Comparison of ENCODE assay signal across 27 cellular contexts in genomic region chr20:1674990-1675389, GRCh38. TPM values are rescaled to one million over a fixed set of nuclear protein-coding genes. Genes with fewer than 3 reads are reported as not detected.
A peak's percentile ranks its signal among the peaks of the same experiment; 100 is the strongest.
DNase-seq lines count a peak whose midpoint lies in the region; ATAC-seq, FAIRE-seq and TF ChIP-seq lines count a peak whose summit lies in the region.
"Had no signal": no experiment of that assay in that cellular context is flagged by ENCODE, and none has a peak within 500 bp of the region (broad histone marks: within the 10 kb centered on the region; RNA-seq: fewer than 3 reads in every experiment).

No MANE protein-coding gene starts in this region.

- DNase-seq in CD4-positive, CD25-positive, alpha-beta regulatory T cell = no peak
- DNase-seq in CD4-positive, alpha-beta T cell = no peak
- no peak for DNase-seq in activated T-helper 1 cell treated with anti-CD3 and anti-CD28 coated beads, Interleukin-12 subunit alpha, Interleukin-12 subunit beta, Interleukin-2, Interleukin-4 antibody, amounts not matched to agents 30 ng/mL and 10 ng/mL and 1 ng/mL, durations not matched to agents 14 hours and 24 hours and 36 hours (ENCODE audit: low spot score)
- DNase-seq in naive thymus-derived CD4-positive, alpha-beta T cell = no peak
- no peak for DNase-seq in HUDEP-2 (lab: John Stamatoyannopoulos, UW; ENCODE audit: unreplicated experiment in 76 of 76)
- DNase-seq in kidney = no peak
- DNase-seq: C1 segment of cervical spinal cord, colonic mucosa, foreskin fibroblast, heart right ventricle, KG1, lower lobe of right lung, MM.1S, NCI-H2081, NCI-H226, ovary, retina, SHP77 treated with DMSO at 0.1 percent for 48 hours, substantia nigra, upper lobe of right lung had no signal

- TF ChIP-seq CTCF in CD4-positive, alpha-beta T cell (IDR thresholded peaks at IDR 0.05) = no peak
- TF ChIP-seq CTCF in kidney (IDR thresholded peaks at IDR 0.05; ENCODE audit: borderline replicate concordance, extremely low read depth, insufficient read depth) = no peak

- CTCF ChIA-PET in CD4-positive, alpha-beta T cell (lab: Charles Lee) = interaction anchor here (1.1 to 1.6 kb wide), 2 partner anchors 20 to 60 kb away, joined by 3 to 5 read pairs; no protein-coding TSS in a partner anchor
- CTCF ChIA-PET in naive thymus-derived CD4-positive, alpha-beta T cell (lab: Charles Lee) = interaction anchor here (1.6 to 4.9 kb wide), 2 partner anchors 10 kb away, joined by 3 to 27 read pairs; no protein-coding TSS in a partner anchor

- peaks cover 47 to 99% (median 82%) of the 10 kb centered on the region in 4 donors for H3K4me1 Mint-ChIP-seq in CD4-positive, CD25-positive, alpha-beta regulatory T cell
- peaks cover 100% of the 10 kb centered on the region for H3K4me1 Mint-ChIP-seq in CD4-positive, alpha-beta T cell (ENCODE audit: low read depth)
- H3K4me1 Mint-ChIP-seq in activated T-helper 1 cell treated with anti-CD3 and anti-CD28 coated beads, Interleukin-12 subunit alpha, Interleukin-12 subunit beta, Interleukin-2, Interleukin-4 antibody, amounts not matched to agents 30 ng/mL and 10 ng/mL and 1 ng/mL, durations not matched to agents 14 hours and 24 hours and 36 hours (ENCODE audit: low read depth) = peaks cover 90% of the 10 kb centered on the region
- peaks cover 58 to 100% (median 98%) of the 10 kb centered on the region in 7 donors for H3K4me1 Mint-ChIP-seq in naive thymus-derived CD4-positive, alpha-beta T cell
- H3K4me1 Mint-ChIP-seq: nephron had no signal

- peaks cover 1% of the 10 kb centered on the region for H3K36me3 ChIP-seq in CD4-positive, CD25-positive, alpha-beta regulatory T cell (ENCODE audit: control insufficient read depth, insufficient read depth, low read length)
- H3K36me3 ChIP-seq in naive thymus-derived CD4-positive, alpha-beta T cell (ENCODE audit: control insufficient read depth in 2 of 3, insufficient read depth in 3 of 3, low read length in 3 of 3) = peaks cover 0 to 4% (median 0%) of the 10 kb centered on the region in 3 experiments
- no peaks in the 10 kb centered on the region for H3K36me3 ChIP-seq in kidney (ENCODE audit: control insufficient read depth in 1 of 2, insufficient read depth in 2 of 2, low read length in 2 of 2)
- H3K36me3 ChIP-seq: colonic mucosa, heart right ventricle, lower lobe of right lung, ovary, upper lobe of right lung had no signal

- H3K27me3 ChIP-seq in CD4-positive, CD25-positive, alpha-beta regulatory T cell (ENCODE audit: control insufficient read depth, insufficient read depth, low read length) = no peaks in the 10 kb centered on the region
- H3K27me3 ChIP-seq in CD4-positive, alpha-beta T cell (ENCODE audit: control insufficient read depth, insufficient read depth, low read length) = no peaks in the 10 kb centered on the region
- no peaks in the 10 kb centered on the region for H3K27me3 ChIP-seq in naive thymus-derived CD4-positive, alpha-beta T cell (ENCODE audit: control insufficient read depth in 2 of 2, insufficient read depth in 2 of 2, low read length in 2 of 2)
- H3K27me3 ChIP-seq: colonic mucosa, ovary had no signal

- peaks cover 45% of the 10 kb centered on the region for H3K36me3 Mint-ChIP-seq in CD4-positive, CD25-positive, alpha-beta regulatory T cell
- H3K36me3 Mint-ChIP-seq in CD4-positive, alpha-beta T cell (ENCODE audit: low read depth) = peaks cover 50% of the 10 kb centered on the region
- peaks cover 36% of the 10 kb centered on the region for H3K36me3 Mint-ChIP-seq in activated T-helper 1 cell treated with anti-CD3 and anti-CD28 coated beads, Interleukin-12 subunit alpha, Interleukin-12 subunit beta, Interleukin-2, Interleukin-4 antibody, amounts not matched to agents 30 ng/mL and 10 ng/mL and 1 ng/mL, durations not matched to agents 14 hours and 24 hours and 36 hours (ENCODE audit: low read depth)
- peaks cover 12 to 49% (median 38%) of the 10 kb centered on the region in 5 donors for H3K36me3 Mint-ChIP-seq in naive thymus-derived CD4-positive, alpha-beta T cell

- POLR2A ChIA-PET in CD4-positive, alpha-beta T cell (lab: Charles Lee) = interaction anchor here (0.7 to 3.8 kb wide), 8 partner anchors 10 to 31 kb away, joined by 3 to 21 read pairs (median 4); partner anchors contain the start of gene SIRPG
- POLR2A ChIA-PET in naive thymus-derived CD4-positive, alpha-beta T cell (lab: Charles Lee) = interaction anchor here (1.1 to 10.2 kb wide), 5 partner anchors 10 to 58 kb away, joined by 4 to 171 read pairs (median 9); partner anchors contain the start of gene SIRPG

- H3K9me3 Mint-ChIP-seq in CD4-positive, CD25-positive, alpha-beta regulatory T cell = no peaks in the 10 kb centered on the region
- no peaks in the 10 kb centered on the region for H3K9me3 Mint-ChIP-seq in CD4-positive, alpha-beta T cell
- H3K9me3 Mint-ChIP-seq in activated T-helper 1 cell treated with anti-CD3 and anti-CD28 coated beads, Interleukin-12 subunit alpha, Interleukin-12 subunit beta, Interleukin-2, Interleukin-4 antibody, amounts not matched to agents 30 ng/mL and 10 ng/mL and 1 ng/mL, durations not matched to agents 14 hours and 24 hours and 36 hours = peaks cover 13% of the 10 kb centered on the region
- peaks cover 0 to 13% (median 0%) of the 10 kb centered on the region in 11 donors for H3K9me3 Mint-ChIP-seq in naive thymus-derived CD4-positive, alpha-beta T cell
- H3K9me3 Mint-ChIP-seq: nephron had no signal

- FAIRE-seq in kidney (lab: Jason Lieb, UNC) = no peak
- FAIRE-seq: GM12878 had no signal

- no peak for ATAC-seq in CD4-positive, CD25-positive, alpha-beta regulatory T cell (ENCODE audit: low read depth in 2 of 2)
- no peak for ATAC-seq in CD4-positive, alpha-beta T cell (ENCODE audit: poor library complexity)
- no peak for ATAC-seq in naive thymus-derived CD4-positive, alpha-beta T cell
- no peak for ATAC-seq in HG02642 (IDR thresholded peaks at IDR 0.05; ENCODE audit: poor library complexity, unreplicated experiment)
- ATAC-seq: GM12878, HCT116, heart right ventricle, Panc1 had no signal

- peak overlapping the region; percentile 76 for H3K27ac ChIP-seq in CD4-positive, CD25-positive, alpha-beta regulatory T cell (ENCODE audit: insufficient read depth, low read length, poor library complexity, severe bottlenecking)
- peak overlapping the region; percentile 29 for H3K27ac ChIP-seq in CD4-positive, alpha-beta T cell (ENCODE audit: low read depth, low read length)
- peak overlapping the region; percentile 68 for H3K27ac ChIP-seq in naive thymus-derived CD4-positive, alpha-beta T cell (ENCODE audit: low read depth, low read length)
- no peak overlapping the region for H3K27ac ChIP-seq in kidney (ENCODE audit: low read depth in 2 of 2, low read length in 2 of 2)
- H3K27ac ChIP-seq: colonic mucosa, lower lobe of right lung, ovary, upper lobe of right lung had no signal

- peaks cover 78% of the 10 kb centered on the region for H3K4me1 ChIP-seq in CD4-positive, CD25-positive, alpha-beta regulatory T cell (ENCODE audit: control insufficient read depth, insufficient read depth, low read length, poor library complexity, severe bottlenecking)
- peaks cover 67 to 88% of the 10 kb centered on the region in 2 donors for H3K4me1 ChIP-seq in naive thymus-derived CD4-positive, alpha-beta T cell (ENCODE audit: control insufficient read depth in 2 of 2, insufficient read depth in 2 of 2, low read length in 2 of 2)
- H3K4me1 ChIP-seq in kidney (ENCODE audit: control insufficient read depth in 1 of 2, insufficient read depth in 1 of 2, low read depth in 1 of 2, low read length in 2 of 2) = no peaks in the 10 kb centered on the region
- H3K4me1 ChIP-seq: colonic mucosa, lower lobe of right lung, upper lobe of right lung had no signal

- no peaks in the 10 kb centered on the region for H3K27me3 Mint-ChIP-seq in CD4-positive, CD25-positive, alpha-beta regulatory T cell
- no peaks in the 10 kb centered on the region for H3K27me3 Mint-ChIP-seq in CD4-positive, alpha-beta T cell
- no peaks in the 10 kb centered on the region for H3K27me3 Mint-ChIP-seq in activated T-helper 1 cell treated with anti-CD3 and anti-CD28 coated beads, Interleukin-12 subunit alpha, Interleukin-12 subunit beta, Interleukin-2, Interleukin-4 antibody, amounts not matched to agents 30 ng/mL and 10 ng/mL and 1 ng/mL, durations not matched to agents 14 hours and 24 hours and 36 hours (ENCODE audit: insufficient read depth)
- no peaks in the 10 kb centered on the region for H3K27me3 Mint-ChIP-seq in naive thymus-derived CD4-positive, alpha-beta T cell

- H3K4me3 Mint-ChIP-seq in CD4-positive, CD25-positive, alpha-beta regulatory T cell = peak overlapping the region; percentile 71 to 84 (median 82)
- peak overlapping the region; percentile 83 for H3K4me3 Mint-ChIP-seq in CD4-positive, alpha-beta T cell
- H3K4me3 Mint-ChIP-seq in activated T-helper 1 cell treated with anti-CD3 and anti-CD28 coated beads, Interleukin-12 subunit alpha, Interleukin-12 subunit beta, Interleukin-2, Interleukin-4 antibody, amounts not matched to agents 30 ng/mL and 10 ng/mL and 1 ng/mL, durations not matched to agents 14 hours and 24 hours and 36 hours = peak overlapping the region; percentile 66
- H3K4me3 Mint-ChIP-seq in naive thymus-derived CD4-positive, alpha-beta T cell = peak overlapping the region; percentile 55 to 87 (median 78)
- H3K4me3 Mint-ChIP-seq: nephron had no signal

- no peak overlapping the region for H3K9ac ChIP-seq in kidney (ENCODE audit: low read length in 2 of 2)

- no peaks in the 10 kb centered on the region for H3K9me3 ChIP-seq in CD4-positive, CD25-positive, alpha-beta regulatory T cell (ENCODE audit: control insufficient read depth in 2 of 2, low read length in 2 of 2)
- no peaks in the 10 kb centered on the region for H3K9me3 ChIP-seq in CD4-positive, alpha-beta T cell (ENCODE audit: control insufficient read depth, low read length)
- H3K9me3 ChIP-seq in naive thymus-derived CD4-positive, alpha-beta T cell (ENCODE audit: control insufficient read depth in 2 of 3, low read length in 3 of 3) = no peaks in the 10 kb centered on the region
- H3K9me3 ChIP-seq in kidney (ENCODE audit: control insufficient read depth in 1 of 2, low read length in 2 of 2) = no peaks in the 10 kb centered on the region
- H3K9me3 ChIP-seq: colonic mucosa, heart right ventricle, lower lobe of right lung, ovary, upper lobe of right lung had no signal

- H3K27ac Mint-ChIP-seq in CD4-positive, CD25-positive, alpha-beta regulatory T cell = peak overlapping the region; percentile 94 to 100 (median 98)
- H3K27ac Mint-ChIP-seq in CD4-positive, alpha-beta T cell = peak overlapping the region; percentile 95
- H3K27ac Mint-ChIP-seq in activated T-helper 1 cell treated with anti-CD3 and anti-CD28 coated beads, Interleukin-12 subunit alpha, Interleukin-12 subunit beta, Interleukin-2, Interleukin-4 antibody, amounts not matched to agents 30 ng/mL and 10 ng/mL and 1 ng/mL, durations not matched to agents 14 hours and 24 hours and 36 hours = peak overlapping the region; percentile 93
- peak overlapping the region; percentile 80 to 97 (median 92) for H3K27ac Mint-ChIP-seq in naive thymus-derived CD4-positive, alpha-beta T cell
- H3K27ac Mint-ChIP-seq: nephron had no signal

- intact Hi-C loops in CD4-positive, alpha-beta T cell (cut with DNase I, micrococcal nuclease) = no loop called here
- intact Hi-C loops in activated T-helper 1 cell treated with anti-CD3 and anti-CD28 coated beads, Interleukin-12 subunit alpha, Interleukin-12 subunit beta, Interleukin-2, Interleukin-4 antibody, amounts not matched to agents 30 ng/mL and 10 ng/mL and 1 ng/mL, durations not matched to agents 14 hours and 24 hours and 36 hours (cut with micrococcal nuclease) = loop anchor here (1.0 kb wide), 1 partner anchor 10 kb away; no protein-coding TSS in a partner anchor
- intact Hi-C loops in naive thymus-derived CD4-positive, alpha-beta T cell (cut with micrococcal nuclease) = loop anchor here (1.0 kb wide), 3 partner anchors 10 to 15 kb away; no protein-coding TSS in a partner anchor
- intact Hi-C loops in kidney (cut with DNase I) = no loop called here

- H3K4me3 ChIP-seq in CD4-positive, CD25-positive, alpha-beta regulatory T cell (ENCODE audit: low read depth, low read length) = peak overlapping the region; percentile 68
- H3K4me3 ChIP-seq in naive thymus-derived CD4-positive, alpha-beta T cell (ENCODE audit: low read length) = peak overlapping the region; percentile 28
- H3K4me3 ChIP-seq in kidney (ENCODE audit: low read length in 2 of 2) = no peak overlapping the region
- H3K4me3 ChIP-seq: colonic mucosa, GM12878, heart right ventricle, lower lobe of right lung, ovary, skin epidermis, upper lobe of right lung had no signal

RNA-seq across cellular contexts. Expression of gene SIRPG, which starts 17.4 kb away (rescaled TPM):
- total RNA-seq in CD4-positive, CD25-positive, alpha-beta regulatory T cell = 49.6 TPM
- 100 to 1,000 TPM; 184 to 240 (median 197) TPM for polyA plus RNA-seq in CD4-positive, CD25-positive, alpha-beta regulatory T cell
- 10 to 100 TPM; 28.0 to 28.3 TPM for total RNA-seq in CD4-positive, alpha-beta T cell
- 31.8 and 34.6 TPM in 2 replicates for total RNA-seq in activated T-helper 1 cell treated with anti-CD3 and anti-CD28 coated beads, Interleukin-12 subunit alpha, Interleukin-12 subunit beta, Interleukin-2, Interleukin-4 antibody, amounts not matched to agents 30 ng/mL and 10 ng/mL and 1 ng/mL, durations not matched to agents 14 hours and 24 hours and 36 hours
- 10 to 100 TPM; 25.6 to 71.7 (median 50.2) TPM for total RNA-seq in naive thymus-derived CD4-positive, alpha-beta T cell
- polyA plus RNA-seq in naive thymus-derived CD4-positive, alpha-beta T cell = 100 to 1,000 TPM; 197 to 198 TPM
- 2.5 TPM for total RNA-seq in kidney
- polyA plus RNA-seq in kidney (ENCODE audit: insufficient read depth, low read depth, low replicate concordance) = not detected
- total RNA-seq: bronchial epithelial cell had no signal

RNA-seq across cellular contexts. Expression of gene SIRPB1, which starts 55.2 kb away (rescaled TPM):
- total RNA-seq in CD4-positive, CD25-positive, alpha-beta regulatory T cell = 2.4 TPM
- polyA plus RNA-seq in CD4-positive, CD25-positive, alpha-beta regulatory T cell = 10 to 100 TPM in 1 of 4 donors, 1 to 10 TPM in 1, under 1 TPM in 2; 0.73 to 12.8 (median 3.5) TPM
- total RNA-seq in CD4-positive, alpha-beta T cell = 1 to 10 TPM; 7.8 to 8.6 TPM
- total RNA-seq in activated T-helper 1 cell treated with anti-CD3 and anti-CD28 coated beads, Interleukin-12 subunit alpha, Interleukin-12 subunit beta, Interleukin-2, Interleukin-4 antibody, amounts not matched to agents 30 ng/mL and 10 ng/mL and 1 ng/mL, durations not matched to agents 14 hours and 24 hours and 36 hours = 1.6 and 3.3 TPM in 2 replicates
- total RNA-seq in naive thymus-derived CD4-positive, alpha-beta T cell = 10 to 100 TPM in 3 of 5 experiments, 1 to 10 TPM in 2; 4.6 to 28.2 (median 11.9) TPM
- 1 to 10 TPM; 2.2 to 7.9 TPM for polyA plus RNA-seq in naive thymus-derived CD4-positive, alpha-beta T cell
- total RNA-seq in kidney = 8.2 TPM
- polyA plus RNA-seq in kidney (ENCODE audit: insufficient read depth, low read depth, low replicate concordance) = 0.58 TPM
- total RNA-seq: bronchial epithelial cell had no signal

Comparison
In these comparisons a context has a peak if more than half of its experiments do, and no peak if none do; other contexts are left out.
1. H3K27ac ChIP-seq: peak in CD4-positive, CD25-positive, alpha-beta regulatory T cell (single experiment), CD4-positive, alpha-beta T cell (single experiment) and naive thymus-derived CD4-positive, alpha-beta T cell (single experiment); none in kidney (0 of 2).
2. H3K4me3 ChIP-seq: peak in CD4-positive, CD25-positive, alpha-beta regulatory T cell (single experiment) and naive thymus-derived CD4-positive, alpha-beta T cell (single experiment); none in kidney (0 of 2).
3. intact Hi-C loops: an anchor here in activated T-helper 1 cell treated with anti-CD3 and anti-CD28 coated beads, Interleukin-12 subunit alpha, Interleukin-12 subunit beta, Interleukin-2, Interleukin-4 antibody, amounts not matched to agents 30 ng/mL and 10 ng/mL and 1 ng/mL, durations not matched to agents 14 hours and 24 hours and 36 hours (1.0 kb wide) and naive thymus-derived CD4-positive, alpha-beta T cell (1.0 kb wide); none called in CD4-positive, alpha-beta T cell and kidney.
4. Peak in every context shown above with its lines, with median percentiles within 50 percentile points of each other: H3K27ac Mint-ChIP-seq and H3K4me3 Mint-ChIP-seq.